Comparison of ENCODE assay signal across 8 cellular contexts in the genomic region with DNA sequence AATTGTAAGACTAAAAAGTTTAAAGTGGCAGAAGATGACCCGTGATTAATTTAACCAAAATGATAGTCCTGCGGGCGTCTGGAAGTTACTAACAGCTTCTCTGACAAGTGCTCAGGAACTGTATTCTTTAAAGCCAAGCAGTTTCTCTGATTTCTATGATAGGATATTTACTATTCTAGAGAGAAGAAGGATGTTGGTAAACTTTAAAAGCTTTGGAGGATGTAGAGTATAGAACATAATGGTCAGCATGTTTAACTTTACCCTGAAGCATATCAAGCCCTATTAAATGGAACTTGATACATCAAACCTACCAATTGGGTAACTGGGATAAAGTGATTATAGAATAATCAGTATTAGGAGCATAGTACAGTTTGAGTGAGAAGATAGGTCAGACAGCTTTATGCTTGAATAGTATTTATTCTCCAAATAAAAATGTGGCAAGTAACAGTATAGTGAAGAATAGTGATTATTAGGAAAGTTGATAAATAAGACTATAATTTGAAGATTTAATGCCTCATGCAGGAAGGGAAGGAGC. TPM values are rescaled to one million over a fixed set of nuclear protein-coding genes. Genes with fewer than 3 reads are reported as not detected.
DNase-seq lines count a peak whose midpoint lies in the region; ATAC-seq and TF ChIP-seq lines count a peak whose summit lies in the region.

No MANE protein-coding gene starts in this region.

- no peak overlapping the region for H3K27ac ChIP-seq in iPS-20b (ENCODE audit: low read length)
- peak overlapping the region in 3 of 5 donors; percentile 97 to 98 (median 98) for H3K27ac ChIP-seq in stomach

- peaks cover 27% of the 10 kb centered on the region for H3K4me1 ChIP-seq in iPS-20b (ENCODE audit: insufficient read depth, low read length)
- H3K4me1 ChIP-seq in stomach, result peaks cover 22 to 74% (median 54%) of the 10 kb centered on the region in 4 donors

- no peak for TF ChIP-seq EP300 in stomach (IDR thresholded peaks at IDR 0.05)

- in situ Hi-C loops in G401 (cut with HindIII; ENCODE audit: low sequenced_read_pairs), result no loop called here

- peak overlapping the region; percentile 98 for H3K27ac Mint-ChIP-seq in T-helper 1 cell treated with Interleukin-12 subunit alpha and Interleukin-12 subunit beta and Interleukin-4 antibody, amounts not matched to agents 30 μg/mL and 1 μg/mL, for 36 hours
- no peak overlapping the region for H3K27ac Mint-ChIP-seq in WTC11

- WGBS in stomach, 5 donors, result 0 to 8% (median 7%) methylated on average over 3 of the region's 3 CpGs

- H3K9me3 ChIP-seq in iPS-20b (ENCODE audit: insufficient read depth, low read depth, low read length), result no peaks in the 10 kb centered on the region
- no peaks in the 10 kb centered on the region for H3K9me3 ChIP-seq in stomach

- peak overlapping the region; percentile 91 for H3K4me3 ChIP-seq in iPS-20b (ENCODE audit: low read length)
- H3K4me3 ChIP-seq in stomach, result peak overlapping the region; percentile 78 to 93 (median 80)

- CTCF ChIA-PET in WTC11 (lab: Charles Lee), result no interaction called here

- no peak for TF ChIP-seq POLR2A in stomach (IDR thresholded peaks at IDR 0.05)

- H3K4me3 Mint-ChIP-seq in T-helper 1 cell treated with Interleukin-12 subunit alpha and Interleukin-12 subunit beta and Interleukin-4 antibody, amounts not matched to agents 30 μg/mL and 1 μg/mL, for 36 hours, result peak overlapping the region; percentile 95
- H3K4me3 Mint-ChIP-seq in WTC11, result peak overlapping the region; percentile 94

- H3K4me1 Mint-ChIP-seq in T-helper 1 cell treated with Interleukin-12 subunit alpha and Interleukin-12 subunit beta and Interleukin-4 antibody, amounts not matched to agents 30 μg/mL and 1 μg/mL, for 36 hours (ENCODE audit: low read depth), result peaks cover 51% of the 10 kb centered on the region
- peaks cover 67% of the 10 kb centered on the region for H3K4me1 Mint-ChIP-seq in WTC11

- POLR2A ChIA-PET in WTC11 (lab: Charles Lee), result interaction anchor here (1.0 kb wide), 1 partner anchor 11 kb away, joined by 7 read pairs; no protein-coding TSS in a partner anchor

- H3K36me3 ChIP-seq in iPS-20b (ENCODE audit: insufficient read depth, low read depth, low read length) (no peaks in the 10 kb centered on the region), stomach (no peaks in the 10 kb centered on the region)

- intact Hi-C loops in stomach (cut with DNase I; ENCODE audit: low total_unique reads), result no loop called here

- DNase-seq in T-helper 1 cell (no peak), WTC11 (ENCODE audit: low spot score) (no peak), stomach (no peak), G401 (ENCODE audit: low spot score) (no peak)

- H3K9me3 Mint-ChIP-seq in T-helper 1 cell treated with Interleukin-12 subunit alpha and Interleukin-12 subunit beta and Interleukin-4 antibody, amounts not matched to agents 30 μg/mL and 1 μg/mL, for 36 hours, result no peaks in the 10 kb centered on the region
- H3K9me3 Mint-ChIP-seq in WTC11, result no peaks in the 10 kb centered on the region

- no peaks in the 10 kb centered on the region for H3K27me3 Mint-ChIP-seq in T-helper 1 cell treated with Interleukin-12 subunit alpha and Interleukin-12 subunit beta and Interleukin-4 antibody, amounts not matched to agents 30 μg/mL and 1 μg/mL, for 36 hours (ENCODE audit: low read depth)
- peaks cover 7% of the 10 kb centered on the region; the same call in 1 of the 2 replicates for H3K27me3 Mint-ChIP-seq in WTC11 (ENCODE audit: low read depth)

- no peak overlapping the region for H3K9ac ChIP-seq in iPS-20b (ENCODE audit: low read depth, low read length)

- peaks cover 10% of the 10 kb centered on the region for H3K36me3 Mint-ChIP-seq in T-helper 1 cell treated with Interleukin-12 subunit alpha and Interleukin-12 subunit beta and Interleukin-4 antibody, amounts not matched to agents 30 μg/mL and 1 μg/mL, for 36 hours (ENCODE audit: low read depth)
- H3K36me3 Mint-ChIP-seq in WTC11, result no peaks in the 10 kb centered on the region

- H3K27me3 ChIP-seq in iPS-20b (ENCODE audit: insufficient read depth, low read length), result peaks cover 22% of the 10 kb centered on the region
- no peaks in the 10 kb centered on the region for H3K27me3 ChIP-seq in stomach

- ATAC-seq in WTC11 (no peak), HG02973 (IDR thresholded peaks at IDR 0.05; ENCODE audit: unreplicated experiment) (no peak), HG03025 (IDR thresholded peaks at IDR 0.05; ENCODE audit: low FRiP score, unreplicated experiment) (no peak)

- TF ChIP-seq CTCF in WTC11 (IDR thresholded peaks at IDR 0.05), result no peak
- no peak for TF ChIP-seq CTCF in stomach (IDR thresholded peaks at IDR 0.05)

TF ChIP-seq in WTC11, 78 proteins besides CTCF, POLR2A, EP300 and RAD21 (continues in another document):
- TF ChIP-seq, protein P1, sequence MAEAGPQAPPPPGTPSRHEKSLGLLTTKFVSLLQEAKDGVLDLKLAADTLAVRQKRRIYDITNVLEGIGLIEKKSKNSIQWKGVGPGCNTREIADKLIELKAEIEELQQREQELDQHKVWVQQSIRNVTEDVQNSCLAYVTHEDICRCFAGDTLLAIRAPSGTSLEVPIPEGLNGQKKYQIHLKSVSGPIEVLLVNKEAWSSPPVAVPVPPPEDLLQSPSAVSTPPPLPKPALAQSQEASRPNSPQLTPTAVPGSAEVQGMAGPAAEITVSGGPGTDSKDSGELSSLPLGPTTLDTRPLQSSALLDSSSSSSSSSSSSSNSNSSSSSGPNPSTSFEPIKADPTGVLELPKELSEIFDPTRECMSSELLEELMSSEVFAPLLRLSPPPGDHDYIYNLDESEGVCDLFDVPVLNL (CRISPR knock-in tag; IDR thresholded peaks at IDR 0.05; ENCODE audit: borderline replicate concordance, low read depth), result no peak
- no peak for TF ChIP-seq NR2C2 (CRISPR knock-in tag; IDR thresholded peaks at IDR 0.05)
- TF ChIP-seq ELF4 (CRISPR knock-in tag; IDR thresholded peaks at IDR 0.05; ENCODE audit: low read depth), result no peak
- TF ChIP-seq, protein P2, sequence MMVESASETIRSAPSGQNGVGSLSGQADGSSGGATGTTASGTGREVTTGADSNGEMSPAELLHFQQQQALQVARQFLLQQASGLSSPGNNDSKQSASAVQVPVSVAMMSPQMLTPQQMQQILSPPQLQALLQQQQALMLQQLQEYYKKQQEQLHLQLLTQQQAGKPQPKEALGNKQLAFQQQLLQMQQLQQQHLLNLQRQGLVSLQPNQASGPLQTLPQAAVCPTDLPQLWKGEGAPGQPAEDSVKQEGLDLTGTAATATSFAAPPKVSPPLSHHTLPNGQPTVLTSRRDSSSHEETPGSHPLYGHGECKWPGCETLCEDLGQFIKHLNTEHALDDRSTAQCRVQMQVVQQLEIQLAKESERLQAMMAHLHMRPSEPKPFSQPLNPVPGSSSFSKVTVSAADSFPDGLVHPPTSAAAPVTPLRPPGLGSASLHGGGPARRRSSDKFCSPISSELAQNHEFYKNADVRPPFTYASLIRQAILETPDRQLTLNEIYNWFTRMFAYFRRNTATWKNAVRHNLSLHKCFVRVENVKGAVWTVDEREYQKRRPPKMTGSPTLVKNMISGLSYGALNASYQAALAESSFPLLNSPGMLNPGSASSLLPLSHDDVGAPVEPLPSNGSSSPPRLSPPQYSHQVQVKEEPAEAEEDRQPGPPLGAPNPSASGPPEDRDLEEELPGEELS (CRISPR knock-in tag; IDR thresholded peaks at IDR 0.05), result no peak
- TF ChIP-seq ZNF232 (CRISPR knock-in tag; IDR thresholded peaks at IDR 0.05), result no peak
- TF ChIP-seq, protein P3, sequence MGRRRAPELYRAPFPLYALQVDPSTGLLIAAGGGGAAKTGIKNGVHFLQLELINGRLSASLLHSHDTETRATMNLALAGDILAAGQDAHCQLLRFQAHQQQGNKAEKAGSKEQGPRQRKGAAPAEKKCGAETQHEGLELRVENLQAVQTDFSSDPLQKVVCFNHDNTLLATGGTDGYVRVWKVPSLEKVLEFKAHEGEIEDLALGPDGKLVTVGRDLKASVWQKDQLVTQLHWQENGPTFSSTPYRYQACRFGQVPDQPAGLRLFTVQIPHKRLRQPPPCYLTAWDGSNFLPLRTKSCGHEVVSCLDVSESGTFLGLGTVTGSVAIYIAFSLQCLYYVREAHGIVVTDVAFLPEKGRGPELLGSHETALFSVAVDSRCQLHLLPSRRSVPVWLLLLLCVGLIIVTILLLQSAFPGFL (CRISPR knock-in tag; IDR thresholded peaks at IDR 0.05; ENCODE audit: borderline replicate concordance), result no peak
- TF ChIP-seq ZNF263 (CRISPR knock-in tag; IDR thresholded peaks at IDR 0.05; ENCODE audit: low read depth), result no peak
- no peak for TF ChIP-seq ZNF121 (CRISPR knock-in tag; IDR thresholded peaks at IDR 0.05)
- no peak for TF ChIP-seq SP1 (CRISPR knock-in tag; conservative IDR thresholded peaks at IDR 0.05)
- TF ChIP-seq, protein P4, sequence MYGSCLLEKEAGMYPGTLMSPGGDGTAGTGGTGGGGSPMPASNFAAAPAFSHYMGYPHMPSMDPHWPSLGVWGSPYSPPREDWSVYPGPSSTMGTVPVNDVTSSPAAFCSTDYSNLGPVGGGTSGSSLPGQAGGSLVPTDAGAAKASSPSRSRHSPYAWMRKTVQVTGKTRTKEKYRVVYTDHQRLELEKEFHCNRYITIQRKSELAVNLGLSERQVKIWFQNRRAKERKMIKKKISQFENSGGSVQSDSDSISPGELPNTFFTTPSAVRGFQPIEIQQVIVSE (CRISPR knock-in tag; IDR thresholded peaks at IDR 0.05; ENCODE audit: borderline replicate concordance), result no peak
- TF ChIP-seq, protein P5, sequence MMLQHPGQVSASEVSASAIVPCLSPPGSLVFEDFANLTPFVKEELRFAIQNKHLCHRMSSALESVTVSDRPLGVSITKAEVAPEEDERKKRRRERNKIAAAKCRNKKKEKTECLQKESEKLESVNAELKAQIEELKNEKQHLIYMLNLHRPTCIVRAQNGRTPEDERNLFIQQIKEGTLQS (CRISPR knock-in tag; conservative IDR thresholded peaks at IDR 0.05), result no peak
- TF ChIP-seq, protein P6, sequence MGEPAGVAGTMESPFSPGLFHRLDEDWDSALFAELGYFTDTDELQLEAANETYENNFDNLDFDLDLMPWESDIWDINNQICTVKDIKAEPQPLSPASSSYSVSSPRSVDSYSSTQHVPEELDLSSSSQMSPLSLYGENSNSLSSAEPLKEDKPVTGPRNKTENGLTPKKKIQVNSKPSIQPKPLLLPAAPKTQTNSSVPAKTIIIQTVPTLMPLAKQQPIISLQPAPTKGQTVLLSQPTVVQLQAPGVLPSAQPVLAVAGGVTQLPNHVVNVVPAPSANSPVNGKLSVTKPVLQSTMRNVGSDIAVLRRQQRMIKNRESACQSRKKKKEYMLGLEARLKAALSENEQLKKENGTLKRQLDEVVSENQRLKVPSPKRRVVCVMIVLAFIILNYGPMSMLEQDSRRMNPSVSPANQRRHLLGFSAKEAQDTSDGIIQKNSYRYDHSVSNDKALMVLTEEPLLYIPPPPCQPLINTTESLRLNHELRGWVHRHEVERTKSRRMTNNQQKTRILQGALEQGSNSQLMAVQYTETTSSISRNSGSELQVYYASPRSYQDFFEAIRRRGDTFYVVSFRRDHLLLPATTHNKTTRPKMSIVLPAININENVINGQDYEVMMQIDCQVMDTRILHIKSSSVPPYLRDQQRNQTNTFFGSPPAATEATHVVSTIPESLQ (CRISPR knock-in tag; IDR thresholded peaks at IDR 0.05), result no peak
- no peak for TF ChIP-seq GRHL2 (CRISPR knock-in tag; IDR thresholded peaks at IDR 0.05; ENCODE audit: insufficient replicate concordance, severe bottlenecking)

RNA-seq across cellular contexts. Expression of a gene that starts 1.8 kb away (rescaled TPM):
- total RNA-seq in WTC11 (2021) (20.1 to 22.4 TPM (median 20.9 TPM) in 3 replicates), stomach (10 to 100 TPM; 19.8 to 32.7 (median 28.1) TPM)
- 1 to 10 TPM; 4.4 to 8.9 (median 6.4) TPM for polyA plus RNA-seq in stomach
- total RNA-seq in G401 (2014; rRNA removed; shearing (Covaris generic)), result 27.4 and 35.5 TPM in 2 replicates
